In genomic region chr12:67271976-67272375, GRCh38 we compare ENCODE assay signal across 12 cellular contexts. TPM values are rescaled to one million over a fixed set of nuclear protein-coding genes. Genes with fewer than 3 reads are reported as not detected.
DNase-seq lines count a peak whose midpoint lies in the region; ATAC-seq and TF ChIP-seq lines count a peak whose summit lies in the region.
"Had no signal": no experiment of that assay in that cellular context is flagged by ENCODE, and none has a peak within 500 bp of the region (broad histone marks: within the 10 kb centered on the region; RNA-seq: fewer than 3 reads in every experiment).

No MANE protein-coding gene starts in this region.

- no peak overlapping the region for H3K4me3 Mint-ChIP-seq in activated T-helper 2 cell treated with anti-CD3 and anti-CD28 coated beads, Interferon-gamma antibody, Interleukin-2, Interleukin-4, amounts not matched to agents 10 μg/mL and 5 μg/mL and 100 μg/mL, durations not matched to agents 14 hours and 24 hours and 36 hours (ENCODE audit: low read depth)

- H3K4me3 ChIP-seq in AG10803 (ENCODE audit: low read length): no peak overlapping the region; the same call in 1 of the 2 replicates

- H3K27me3 Mint-ChIP-seq in activated T-helper 2 cell treated with anti-CD3 and anti-CD28 coated beads, Interferon-gamma antibody, Interleukin-2, Interleukin-4, amounts not matched to agents 10 μg/mL and 5 μg/mL and 100 μg/mL, durations not matched to agents 14 hours and 24 hours and 36 hours (ENCODE audit: low read depth): no peaks in the 10 kb centered on the region

- H3K27ac Mint-ChIP-seq in activated T-helper 2 cell treated with anti-CD3 and anti-CD28 coated beads, Interferon-gamma antibody, Interleukin-2, Interleukin-4, amounts not matched to agents 10 μg/mL and 5 μg/mL and 100 μg/mL, durations not matched to agents 14 hours and 24 hours and 36 hours: peak overlapping the region; percentile 26

- peaks cover 58% of the 10 kb centered on the region for H3K4me1 Mint-ChIP-seq in activated T-helper 2 cell treated with anti-CD3 and anti-CD28 coated beads, Interferon-gamma antibody, Interleukin-2, Interleukin-4, amounts not matched to agents 10 μg/mL and 5 μg/mL and 100 μg/mL, durations not matched to agents 14 hours and 24 hours and 36 hours (ENCODE audit: low read depth)

- DNase-seq in AG10803 (ENCODE audit: low read depth) (peak; percentile 67), GM04503 (ENCODE audit: low read depth) (peak; percentile 11), iris pigment epithelial cell (ENCODE audit: low read depth) (peak; percentile 69), DMS53 treated with DMSO at 0.1 percent for 48 hours (lab: John Stamatoyannopoulos, UW; ENCODE audit: unreplicated experiment) (no peak), COLO668 (lab: John Stamatoyannopoulos, UW; ENCODE audit: unreplicated experiment) (no peak)
- DNase-seq in activated T-helper 2 cell treated with anti-CD3 and anti-CD28 coated beads, Interferon-gamma antibody, Interleukin-2, Interleukin-4, amounts not matched to agents 10 μg/mL and 5 μg/mL and 100 μg/mL, durations not matched to agents 14 hours and 24 hours and 36 hours (ENCODE audit: low spot score): no peak
- DNase-seq: activated CD4-positive, CD25-positive, alpha-beta regulatory T cell; DMS79 treated with DMSO at 0.1 percent for 48 hours; NCI-H1092 treated with DMSO at 0.1 percent for 48 hours; transverse colon had no signal

- no peak for ATAC-seq in HG02981 (IDR thresholded peaks at IDR 0.05; ENCODE audit: unreplicated experiment)
- no peak for ATAC-seq in GM21447 (IDR thresholded peaks at IDR 0.05; ENCODE audit: unreplicated experiment)

- intact Hi-C loops in activated T-helper 2 cell treated with anti-CD3 and anti-CD28 coated beads, Interferon-gamma antibody, Interleukin-2, Interleukin-4, amounts not matched to agents 10 μg/mL and 5 μg/mL and 100 μg/mL, durations not matched to agents 14 hours and 24 hours and 36 hours (cut with micrococcal nuclease): loop anchor here (10.0 kb wide), 1 partner anchor 173 kb away; no protein-coding TSS in a partner anchor

- H3K9me3 Mint-ChIP-seq in activated T-helper 2 cell treated with anti-CD3 and anti-CD28 coated beads, Interferon-gamma antibody, Interleukin-2, Interleukin-4, amounts not matched to agents 10 μg/mL and 5 μg/mL and 100 μg/mL, durations not matched to agents 14 hours and 24 hours and 36 hours: no peaks in the 10 kb centered on the region

- peaks cover 44% of the 10 kb centered on the region for H3K36me3 Mint-ChIP-seq in activated T-helper 2 cell treated with anti-CD3 and anti-CD28 coated beads, Interferon-gamma antibody, Interleukin-2, Interleukin-4, amounts not matched to agents 10 μg/mL and 5 μg/mL and 100 μg/mL, durations not matched to agents 14 hours and 24 hours and 36 hours (ENCODE audit: low read depth)

- TF ChIP-seq CTCF in AG10803 (conservative IDR thresholded peaks at IDR 0.05; ENCODE audit: low read length): no peak

RNA-seq across cellular contexts. Expression of gene CAND1, which starts 2.8 kb away (rescaled TPM):
- total RNA-seq in activated T-helper 2 cell treated with anti-CD3 and anti-CD28 coated beads, Interferon-gamma antibody, Interleukin-2, Interleukin-4, amounts not matched to agents 10 μg/mL and 5 μg/mL and 100 μg/mL, durations not matched to agents 14 hours and 24 hours and 36 hours: 197 and 198 TPM in 2 replicates

Comparison
In these comparisons a context has a peak if more than half of its experiments do, and no peak if none do; other contexts are left out.
1. DNase-seq: peak in AG10803 (single experiment), GM04503 (single experiment) and iris pigment epithelial cell (single experiment); none in activated T-helper 2 cell treated with anti-CD3 and anti-CD28 coated beads, Interferon-gamma antibody, Interleukin-2, Interleukin-4, amounts not matched to agents 10 μg/mL and 5 μg/mL and 100 μg/mL, durations not matched to agents 14 hours and 24 hours and 36 hours (single experiment), DMS53 treated with DMSO at 0.1 percent for 48 hours (single experiment) and COLO668 (single experiment).